ENCODE assay signal across 23 cellular contexts in the genomic region with DNA sequence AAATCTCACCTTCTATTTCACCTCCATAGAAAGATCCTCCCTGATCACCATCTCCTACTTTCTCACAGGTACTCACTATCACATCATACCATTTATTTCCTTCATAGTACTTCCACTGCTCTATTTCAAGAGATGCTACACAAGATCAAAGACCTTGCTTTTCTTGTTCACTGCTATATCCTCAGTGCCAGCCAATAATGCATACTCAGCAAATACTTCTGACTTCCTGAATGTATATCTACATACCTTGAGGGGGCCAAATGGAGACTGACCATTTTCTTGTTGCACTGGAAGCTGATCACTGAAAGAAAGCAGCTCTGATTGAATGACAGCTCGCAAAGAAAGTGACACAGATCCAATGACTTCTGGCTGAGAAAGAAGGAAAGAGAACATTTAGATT.
DNase-seq lines count a peak whose midpoint lies in the region; ATAC-seq, FAIRE-seq and TF ChIP-seq lines count a peak whose summit lies in the region.
"Had no signal": no experiment of that assay in that cellular context is flagged by ENCODE, and none has a peak within 500 bp of the region (broad histone marks: within the 10 kb centered on the region; RNA-seq: fewer than 3 reads in every experiment).

No MANE protein-coding gene starts in this region.

- H3K27me3 ChIP-seq in HepG2 (ENCODE audit: control insufficient read depth in 1 of 2, insufficient read depth in 2 of 2, low read length in 2 of 2) (no peaks in the 10 kb centered on the region), right lobe of liver (no peaks in the 10 kb centered on the region), K562 (ENCODE audit: control insufficient read depth in 2 of 2, insufficient read depth in 2 of 2, low read length in 2 of 2) (no peaks in the 10 kb centered on the region), mesendoderm (ENCODE audit: insufficient read depth, low read length, poor library complexity) (no peaks in the 10 kb centered on the region)
- H3K27me3 ChIP-seq: BE2C; BLaER1 treated with 17β-estradiol and CSF1 and Interleukin-3, amounts not matched to agents 10 nM and 100 nM had no signal

- H3K9me1 ChIP-seq in K562 (ENCODE audit: control insufficient read depth, insufficient read depth, low read length) = no peaks in the 10 kb centered on the region

- no peak overlapping the region for H3K23ac ChIP-seq in mesendoderm (ENCODE audit: low read length)

- H3K9me3 ChIP-seq in HepG2 (ENCODE audit: low read length) (no peaks in the 10 kb centered on the region), right lobe of liver (no peaks in the 10 kb centered on the region), K562 (replicated peaks; ENCODE audit: control insufficient read depth, insufficient read depth, low read depth, low read length) (no peaks in the 10 kb centered on the region)
- H3K9me3 ChIP-seq: BE2C; BLaER1 treated with 17β-estradiol and CSF1 and Interleukin-3, amounts not matched to agents 10 nM and 100 nM; Caco-2 had no signal

- no peaks in the 10 kb centered on the region for H3K27me3 Mint-ChIP-seq in mesothelial cell of epicardium (ENCODE audit: low read depth)

- H3K79me2 ChIP-seq in HepG2 (ENCODE audit: insufficient read depth, low read length) = no peaks in the 10 kb centered on the region
- H3K79me2 ChIP-seq in K562 (ENCODE audit: control insufficient read depth, insufficient read depth, low read length) = no peaks in the 10 kb centered on the region
- no peaks in the 10 kb centered on the region for H3K79me2 ChIP-seq in mesendoderm (ENCODE audit: control insufficient read depth, insufficient read depth, low read length)

- CTCF ChIA-PET in HepG2 (lab: Yijun Ruan, JAX; ENCODE audit: low intra/inter-chr PET ratio, low total read pairs) (no interaction called here), K562 (lab: Yijun Ruan, JAX; ENCODE audit: low intra/inter-chr PET ratio) (no interaction called here)

- no peak for TF ChIP-seq CTCF in HepG2 (CRISPR knock-in tag; IDR thresholded peaks at IDR 0.05)
- no peak for TF ChIP-seq CTCF in right lobe of liver (IDR thresholded peaks at IDR 0.05)
- TF ChIP-seq CTCF in K562 (IDR thresholded peaks at IDR 0.05 in 2 of 3, conservative IDR thresholded peaks at IDR 0.05 in 1 of 3; ENCODE audit: insufficient read depth in 2 of 3, low read depth in 1 of 3, low read length in 3 of 3) = no peak
- TF ChIP-seq CTCF in mesothelial cell of epicardium (IDR thresholded peaks at IDR 0.05; ENCODE audit: unreplicated experiment) = no peak

- H3K18ac ChIP-seq in mesendoderm (ENCODE audit: low read length) = no peak overlapping the region

- H2BK5ac ChIP-seq in mesendoderm (ENCODE audit: low read length) = no peak overlapping the region

- POLR2A ChIA-PET in HepG2 (lab: Yijun Ruan, JAX) = no interaction called here
- POLR2A ChIA-PET in K562 (lab: Yijun Ruan, JAX) = interaction anchor here (0.6 kb wide), 1 partner anchor 50 kb away, joined by 4 read pairs; no protein-coding TSS in a partner anchor

- H2AFZ ChIP-seq in HepG2 (ENCODE audit: low read length) (no peak overlapping the region), K562 (ENCODE audit: low read depth, low read length) (no peak overlapping the region)

- H3K27ac Mint-ChIP-seq in mesothelial cell of epicardium = peak overlapping the region; percentile 5
- H3K27ac Mint-ChIP-seq: CD8-positive, alpha-beta T cell had no signal

- H3K79me1 ChIP-seq in mesendoderm (ENCODE audit: low read length) = no peaks in the 10 kb centered on the region

- TF ChIP-seq EP300 in HepG2 (IDR thresholded peaks at IDR 0.05; ENCODE audit: low read depth in 2 of 2, low read length in 2 of 2) = no peak
- TF ChIP-seq EP300 in HepG2 (CRISPR knock-in tag; IDR thresholded peaks at IDR 0.05; ENCODE audit: borderline replicate concordance) = no peak
- no peak for TF ChIP-seq EP300 in K562 (IDR thresholded peaks at IDR 0.05; ENCODE audit: low read length)

- H3K4me1 ChIP-seq in HepG2 (ENCODE audit: insufficient read depth, low read length) = no peaks in the 10 kb centered on the region
- no peaks in the 10 kb centered on the region for H3K4me1 ChIP-seq in right lobe of liver
- H3K4me1 ChIP-seq in K562 (replicated peaks in 1 of 2; ENCODE audit: control insufficient read depth in 2 of 2, insufficient read depth in 2 of 2, low read length in 2 of 2) = no peaks in the 10 kb centered on the region
- no peaks in the 10 kb centered on the region for H3K4me1 ChIP-seq in mesendoderm (ENCODE audit: control insufficient read depth, low read depth, low read length)
- H3K4me1 ChIP-seq: BE2C, Caco-2 had no signal

- H3K4me2 ChIP-seq in HepG2 (ENCODE audit: low read depth, low read length) (no peak overlapping the region), K562 (ENCODE audit: insufficient read depth, low read length) (no peak overlapping the region), mesendoderm (ENCODE audit: low read length) (no peak overlapping the region)
- H3K4me2 ChIP-seq: BLaER1 treated with 17β-estradiol and CSF1 and Interleukin-3, amounts not matched to agents 10 nM and 100 nM had no signal

- H3K36me3 ChIP-seq in HepG2 (replicated peaks in 1 of 2; ENCODE audit: control insufficient read depth in 1 of 2, insufficient read depth in 2 of 2, low read length in 2 of 2) = peaks cover 2 to 6% of the 10 kb centered on the region in 2 experiments; a peak in 2 of 5 replicates
- peaks cover 0 to 18% (median 3%) of the 10 kb centered on the region in 4 donors for H3K36me3 ChIP-seq in right lobe of liver
- peaks cover 24% of the 10 kb centered on the region for H3K36me3 ChIP-seq in K562 (ENCODE audit: control insufficient read depth, insufficient read depth, low read length)
- H3K36me3 ChIP-seq in mesendoderm (ENCODE audit: control insufficient read depth, insufficient read depth, low read length) = peaks cover 2% of the 10 kb centered on the region

- H3K4ac ChIP-seq in mesendoderm (ENCODE audit: low read depth, low read length) = no peak overlapping the region

- TF ChIP-seq RAD21 in HepG2 (CRISPR knock-in tag; IDR thresholded peaks at IDR 0.05) = no peak
- no peak for TF ChIP-seq RAD21 in K562 (CRISPR knock-in tag; conservative IDR thresholded peaks at IDR 0.05 in 1 of 2, IDR thresholded peaks at IDR 0.05 in 1 of 2)

- H4K8ac ChIP-seq in mesendoderm (ENCODE audit: low read depth, low read length) = no peak overlapping the region

- H3K4me3 Mint-ChIP-seq in mesothelial cell of epicardium = no peak overlapping the region
- H3K4me3 Mint-ChIP-seq: CD14-positive monocyte; CD8-positive, alpha-beta T cell had no signal

- no peak overlapping the region for H3K27ac ChIP-seq in HepG2 (ENCODE audit: extremely low read length, insufficient read depth, low read length)
- no peak overlapping the region for H3K27ac ChIP-seq in right lobe of liver
- no peak overlapping the region for H3K27ac ChIP-seq in K562 (ENCODE audit: extremely low read depth, low read depth, low read length)
- H3K27ac ChIP-seq in mesendoderm (ENCODE audit: low read depth, low read length) = no peak overlapping the region
- H3K27ac ChIP-seq: 22Rv1; BLaER1 treated with 17β-estradiol and CSF1 and Interleukin-3, amounts not matched to agents 10 nM and 100 nM had no signal

- 100% methylated on average over 1 of the region's 1 CpG for WGBS in HepG2 (ENCODE audit: low lambda C conversion rate)
- WGBS in right lobe of liver (ENCODE audit: insufficient coverage, low coverage, low lambda C conversion rate, missing lambda C conversion rate) = 89% methylated on average over 1 of the region's 1 CpG
- 46% methylated on average over 1 of the region's 1 CpG for WGBS in K562 (ENCODE audit: insufficient coverage, low coverage, missing lambda C conversion rate)
- WGBS in mesendoderm (ENCODE audit: extremely low coverage, insufficient coverage, low lambda C conversion rate) = no CpG with 5 or more reads among the region's 1 CpG

- H3K9ac ChIP-seq in HepG2 (ENCODE audit: insufficient read depth, low read depth, low read length) (no peak overlapping the region), K562 (ENCODE audit: insufficient read depth in 1 of 2, low read depth in 2 of 2, low read length in 2 of 2) (no peak overlapping the region), mesendoderm (ENCODE audit: low read length) (no peak overlapping the region)
- H3K9ac ChIP-seq: BLaER1 treated with 17β-estradiol and CSF1 and Interleukin-3, amounts not matched to agents 10 nM and 100 nM had no signal

- H3K4me1 Mint-ChIP-seq in mesothelial cell of epicardium = peaks cover 6% of the 10 kb centered on the region

- no peak overlapping the region for H4K5ac ChIP-seq in mesendoderm (ENCODE audit: low read length)

- no peak overlapping the region for H3K4me3 ChIP-seq in HepG2 (replicated peaks in 1 of 3; ENCODE audit: insufficient read depth in 1 of 3, low read depth in 2 of 3, low read length in 3 of 3)
- no peak overlapping the region for H3K4me3 ChIP-seq in right lobe of liver
- H3K4me3 ChIP-seq in K562 = no peak overlapping the region
- no peak overlapping the region for H3K4me3 ChIP-seq in mesendoderm (ENCODE audit: low read length)
- H3K4me3 ChIP-seq: BLaER1 treated with 17β-estradiol and CSF1 and Interleukin-3, amounts not matched to agents 10 nM and 100 nM had no signal

- no peak overlapping the region for H3K56ac ChIP-seq in mesendoderm (ENCODE audit: low read length)

- DNase-seq in HepG2 (ENCODE audit: low spot score) = no peak
- DNase-seq in right lobe of liver = no peak
- DNase-seq in K562 (ENCODE audit: extremely low read depth in 1 of 4, low spot score in 3 of 4) = no peak
- DNase-seq in mesothelial cell of epicardium (ENCODE audit: low spot score in 2 of 2, unreplicated experiment in 2 of 2) = no peak
- DNase-seq in HPDE6-E6E7 (ENCODE audit: extremely low spot score) = no peak
- DNase-seq in SHP77 (lab: John Stamatoyannopoulos, UW) = no peak
- DNase-seq in mesendoderm = no peak
- DNase-seq: ACHN; AML-193; BE2C; Caco-2; CD8-positive, alpha-beta T cell; DMS153; DND-41; GOT3; H7; HCEC 1CT had no signal

- TF ChIP-seq POLR2A in HepG2 (IDR thresholded peaks at IDR 0.05; ENCODE audit: insufficient read depth in 1 of 2, low read depth in 2 of 2, low read length in 2 of 2) (no peak), right lobe of liver (IDR thresholded peaks at IDR 0.05) (no peak), K562 (conservative IDR thresholded peaks at IDR 0.05) (no peak)

- H3K36me3 Mint-ChIP-seq in mesothelial cell of epicardium = peaks cover 40% of the 10 kb centered on the region

- no peak for FAIRE-seq in HepG2 (lab: Jason Lieb, UNC)
- no peak for FAIRE-seq in K562 (lab: Jason Lieb, UNC)
- FAIRE-seq: A204.1, G401.6, GM12892 had no signal

- in situ Hi-C loops in HepG2 (cut with HindIII; ENCODE audit: extremely low pct_ligation_motif_present, low pct_unique_long_range_greater_than_20kb) (no loop called here), K562 (cut with MboI) (loop anchor here (10.0 kb wide), 1 partner anchor 581 kb away; no protein-coding TSS in a partner anchor)

- no TSS peak for BruUV-seq in HepG2 (replicated peaks; lab: Mats Ljungman, UMichigan)
- no TSS peak for BruUV-seq in K562 (replicated peaks; lab: Mats Ljungman, UMichigan)

- H4K20me1 ChIP-seq in HepG2 (ENCODE audit: insufficient read depth, low read length) = no peaks in the 10 kb centered on the region
- H4K20me1 ChIP-seq in K562 (replicated peaks; ENCODE audit: control insufficient read depth, insufficient read depth, low read length) = no peaks in the 10 kb centered on the region
- H4K20me1 ChIP-seq: BLaER1 treated with 17β-estradiol and CSF1 and Interleukin-3, amounts not matched to agents 10 nM and 100 nM had no signal

- intact Hi-C loops in HepG2 (cut with micrococcal nuclease; ENCODE audit: unreplicated experiment) (no loop called here), right lobe of liver (cut with DNase I) (no loop called here), K562 (cut with micrococcal nuclease) (no loop called here)

- no peak overlapping the region for H2AK5ac ChIP-seq in mesendoderm (ENCODE audit: low read length)

- no peak overlapping the region for H2BK120ac ChIP-seq in mesendoderm (ENCODE audit: low read depth, low read length)

- H2BK15ac ChIP-seq in mesendoderm (replicated peaks; ENCODE audit: low read depth) = no peak overlapping the region

- ATAC-seq in HepG2 (no peak), right lobe of liver (no peak), K562 (no peak)
- ATAC-seq: CD8-positive, alpha-beta T cell had no signal

- H3K9me3 Mint-ChIP-seq in mesothelial cell of epicardium = no peaks in the 10 kb centered on the region
- H3K9me3 Mint-ChIP-seq: CD14-positive monocyte; CD8-positive, alpha-beta T cell had no signal

Comparison
In these comparisons a context has a peak if more than half of its experiments do, and no peak if none do; other contexts are left out.
1. Of the 241 proteins assayed by ChIP-seq in both HepG2 and K562: peak only in HepG2: none; only in K562: MAFG; in both: MAFF and MAFK; in neither: 238.